In genomic region chr4:165663411-165663810, GRCh38 we compare ENCODE assay signal across 25 cellular contexts.
A peak's percentile ranks its signal among the peaks of the same experiment; 100 is the strongest.
DNase-seq lines count a peak whose midpoint lies in the region; ATAC-seq and TF ChIP-seq lines count a peak whose summit lies in the region.
"Had no signal": no experiment of that assay in that cellular context is flagged by ENCODE, and none has a peak within 500 bp of the region (broad histone marks: within the 10 kb centered on the region; RNA-seq: fewer than 3 reads in every experiment).

No MANE protein-coding gene starts in this region.

- H3K4me1 Mint-ChIP-seq in GM23338, result peaks cover 5% of the 10 kb centered on the region; the same call in 2 of the 3 replicates
- H3K4me1 Mint-ChIP-seq in natural killer cell, result no peaks in the 10 kb centered on the region
- H3K4me1 Mint-ChIP-seq: CD4-positive, alpha-beta memory T cell had no signal

- H3K79me2 ChIP-seq in GM23338 (replicated peaks; ENCODE audit: insufficient read depth), result no peaks in the 10 kb centered on the region

- DNase-seq in GM23338 (ENCODE audit: low spot score) (no peak), astrocyte of the spinal cord (ENCODE audit: low read depth, low spot score) (peak; percentile 33), fibroblast of pulmonary artery (ENCODE audit: low read depth) (peak; percentile 73), sciatic nerve (ENCODE audit: low spot score) (no peak), occipital lobe (lab: John Stamatoyannopoulos, UW) (no peak), natural killer cell (no peak)
- DNase-seq: AML-193; CD4-positive, alpha-beta memory T cell; COR-L47; DMS53; GDM1; HCEC 1CT; IMR-90; KG1; MM.1S; NCI-H1694; NCI-H2029 treated with DMSO at 0.1 percent for 48 hours; NCI-H69; SHP77 had no signal

- H2AFZ ChIP-seq in GM23338, result peak overlapping the region; percentile 61

- intact Hi-C loops in sciatic nerve (cut with DNase I) (no loop called here), natural killer cell (cut with micrococcal nuclease) (no loop called here)

- H3K36me3 ChIP-seq in GM23338 (ENCODE audit: insufficient read depth), result no peaks in the 10 kb centered on the region
- H3K36me3 ChIP-seq: BLaER1 treated with 17β-estradiol and CSF1 and Interleukin-3, amounts not matched to agents 10 nM and 100 nM had no signal

- H3K9me3 Mint-ChIP-seq in GM23338 (no peaks in the 10 kb centered on the region), natural killer cell (peaks cover 0 to 6% of the 10 kb centered on the region in 2 donors)

- no peak overlapping the region for H3K27ac ChIP-seq in GM23338 (ENCODE audit: low read depth)
- H3K27ac ChIP-seq: A549; BLaER1 treated with 17β-estradiol and CSF1 and Interleukin-3, amounts not matched to agents 10 nM and 100 nM; RWPE1 had no signal

- no peak overlapping the region for H3K4me3 ChIP-seq in GM23338
- no peak overlapping the region for H3K4me3 ChIP-seq in astrocyte of the spinal cord (ENCODE audit: low read depth, low read length)
- no peak overlapping the region for H3K4me3 ChIP-seq in fibroblast of pulmonary artery (replicated peaks; ENCODE audit: low read depth, low read length)
- H3K4me3 ChIP-seq: A549; BLaER1 treated with 17β-estradiol and CSF1 and Interleukin-3, amounts not matched to agents 10 nM and 100 nM had no signal

- no peaks in the 10 kb centered on the region for H3K36me3 Mint-ChIP-seq in GM23338 (ENCODE audit: low read depth)
- no peaks in the 10 kb centered on the region for H3K36me3 Mint-ChIP-seq in natural killer cell
- H3K36me3 Mint-ChIP-seq: CD4-positive, alpha-beta memory T cell had no signal

- H3K4me3 Mint-ChIP-seq in GM23338 (no peak overlapping the region), natural killer cell (no peak overlapping the region)
- H3K4me3 Mint-ChIP-seq: CD4-positive, alpha-beta memory T cell had no signal

- 0 out of 2 replicates have a peak, but pooled peaks cover under 1% of the 10 kb centered on the region for H3K4me1 ChIP-seq in GM23338 (ENCODE audit: insufficient read depth)
- H3K4me1 ChIP-seq: A549; BLaER1 treated with 17β-estradiol and CSF1 and Interleukin-3, amounts not matched to agents 10 nM and 100 nM had no signal

- H3K9me2 ChIP-seq in GM23338 (ENCODE audit: insufficient read depth), result no peaks in the 10 kb centered on the region

- no peaks in the 10 kb centered on the region for H3F3A ChIP-seq in GM23338 (replicated peaks; ENCODE audit: low read depth)

- H3K4me2 ChIP-seq in GM23338, result no peak overlapping the region
- H3K4me2 ChIP-seq: A549; BLaER1 treated with 17β-estradiol and CSF1 and Interleukin-3, amounts not matched to agents 10 nM and 100 nM had no signal

- ATAC-seq in GM23338 (no peak), sciatic nerve (peak; percentile 42), natural killer cell (no peak), GM21390 (IDR thresholded peaks at IDR 0.05; ENCODE audit: unreplicated experiment) (no peak), esophagus mucosa (no peak)
- ATAC-seq: A549, Panc1 had no signal

- no peaks in the 10 kb centered on the region for H3K27me3 ChIP-seq in GM23338 (ENCODE audit: insufficient read depth)
- H3K27me3 ChIP-seq: BLaER1 treated with 17β-estradiol and CSF1 and Interleukin-3, amounts not matched to agents 10 nM and 100 nM had no signal

- TF ChIP-seq CTCF in GM23338 (conservative IDR thresholded peaks at IDR 0.05; ENCODE audit: low read depth in 2 of 2) (no peak), astrocyte of the spinal cord (IDR thresholded peaks at IDR 0.05; ENCODE audit: low read depth, low read length) (no peak), fibroblast of pulmonary artery (IDR thresholded peaks at IDR 0.05; ENCODE audit: low read length, missing control alignments) (no peak), natural killer cell (IDR thresholded peaks at IDR 0.05) (no peak)

- no peaks in the 10 kb centered on the region for H4K20me1 ChIP-seq in GM23338 (replicated peaks; ENCODE audit: insufficient read depth)
- H4K20me1 ChIP-seq: BLaER1 treated with 17β-estradiol and CSF1 and Interleukin-3, amounts not matched to agents 10 nM and 100 nM had no signal

- H3K27ac Mint-ChIP-seq in GM23338 (no peak overlapping the region), natural killer cell (no peak overlapping the region)
- H3K27ac Mint-ChIP-seq: CD4-positive, alpha-beta memory T cell had no signal

- in situ Hi-C loops in astrocyte of the spinal cord (cut with HindIII; ENCODE audit: low sequenced_read_pairs), result no loop called here

- H3K27me3 Mint-ChIP-seq in GM23338 (ENCODE audit: insufficient read depth, low read depth, poor library complexity) (peaks cover 4% of the 10 kb centered on the region), natural killer cell (ENCODE audit: low read depth in 2 of 2) (no peaks in the 10 kb centered on the region)
- H3K27me3 Mint-ChIP-seq: CD4-positive, alpha-beta memory T cell had no signal

TF ChIP-seq in GM23338, 12 proteins besides CTCF, POLR2A, EP300 and RAD21 (continues in another document):
- TF ChIP-seq ETS1 (IDR thresholded peaks at IDR 0.05) (no peak), EZH2 (IDR thresholded peaks at IDR 0.05; ENCODE audit: low read depth, unreplicated experiment) (no peak), STAT1 (IDR thresholded peaks at IDR 0.05; ENCODE audit: unreplicated experiment) (no peak), CREB1 (CRISPR knock-in tag; IDR thresholded peaks at IDR 0.05; ENCODE audit: low read depth) (no peak), NANOG (IDR thresholded peaks at IDR 0.05; ENCODE audit: borderline replicate concordance) (no peak), ZNF331 (CRISPR knock-in tag; IDR thresholded peaks at IDR 0.05; ENCODE audit: low read depth) (no peak), ZNF462 (CRISPR knock-in tag; IDR thresholded peaks at IDR 0.05) (no peak), POLR2AphosphoS5 (IDR thresholded peaks at IDR 0.05; ENCODE audit: low read depth) (no peak)

Comparison
In these comparisons a context has a peak if more than half of its experiments do, and no peak if none do; other contexts are left out.
1. DNase-seq: peak in astrocyte of the spinal cord (single experiment) and fibroblast of pulmonary artery (single experiment); none in GM23338 (single experiment), sciatic nerve (single experiment), occipital lobe (single experiment) and natural killer cell (single experiment).